19 cellular contexts compared by ENCODE assay signal in the genomic region with DNA sequence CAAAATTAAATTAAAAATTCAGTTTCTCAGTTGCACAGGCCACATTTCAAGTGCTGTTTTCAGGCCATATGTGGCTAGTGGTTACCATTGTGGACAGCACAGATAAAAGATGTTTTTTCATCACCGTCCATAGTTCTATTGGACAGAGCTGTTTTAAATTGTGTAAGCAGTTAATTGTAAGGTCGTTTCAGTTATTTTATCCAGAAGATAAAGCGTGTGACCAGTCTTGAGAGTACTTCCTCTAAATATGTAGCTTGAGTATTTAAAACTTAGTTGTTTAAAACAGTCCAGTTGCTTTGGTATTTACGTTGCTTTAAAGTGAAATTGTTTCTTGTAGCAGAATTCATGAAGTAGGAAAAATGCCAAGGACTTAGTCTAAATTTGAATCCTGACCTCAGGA.
A peak's percentile ranks its signal among the peaks of the same experiment; 100 is the strongest.
DNase-seq lines count a peak whose midpoint lies in the region; ATAC-seq, FAIRE-seq and TF ChIP-seq lines count a peak whose summit lies in the region.
"Had no signal": no experiment of that assay in that cellular context is flagged by ENCODE, and none has a peak within 500 bp of the region (broad histone marks: within the 10 kb centered on the region; RNA-seq: fewer than 3 reads in every experiment).

No MANE protein-coding gene starts in this region.

- H3K36me3 ChIP-seq in stomach smooth muscle (ENCODE audit: control insufficient read depth in 2 of 2, insufficient read depth in 2 of 2, low read length in 2 of 2) = no peaks in the 10 kb centered on the region
- H3K36me3 ChIP-seq in lower lobe of right lung = no peaks in the 10 kb centered on the region

- peak overlapping the region in 1 of 2 donors; percentile 10 for H3K9ac ChIP-seq in stomach smooth muscle (ENCODE audit: low read length in 2 of 2)

- CTCF ChIA-PET in activated CD8-positive, alpha-beta T cell treated with anti-CD3 and anti-CD28 coated beads, Interleukin-2, amount 10 ng/mL, durations not matched to agents 7 days and 5 days (lab: Charles Lee) = interaction anchor here (0.7 to 7.7 kb wide), 6 partner anchors 11 to 91 kb away, joined by 3 to 135 read pairs (median 4); no protein-coding TSS in a partner anchor

- H3K27ac ChIP-seq in stomach smooth muscle (ENCODE audit: low read length) (peak overlapping the region; percentile 0), lower lobe of right lung (no peak overlapping the region)

- H3K27me3 ChIP-seq in stomach smooth muscle (ENCODE audit: control insufficient read depth in 1 of 2, insufficient read depth in 2 of 2, low read length in 2 of 2) = no peaks in the 10 kb centered on the region
- H3K27me3 ChIP-seq in lower lobe of right lung (ENCODE audit: low read depth) = no peaks in the 10 kb centered on the region

- no peak for ATAC-seq in activated T-helper 17 cell treated with anti-CD3 and anti-CD28 coated beads, Interleukin-2, amount 50 U/mL, for 72 hours (replicated peaks)
- ATAC-seq in lower lobe of right lung = no peak
- ATAC-seq in activated CD8-positive, alpha-beta T cell treated with anti-CD3 and anti-CD28 coated beads, Interleukin-2, amount 10 ng/mL, durations not matched to agents 7 days and 5 days = no peak
- ATAC-seq: effector memory CD8-positive, alpha-beta T cell; PC-3 had no signal

- POLR2A ChIA-PET in activated CD8-positive, alpha-beta T cell treated with anti-CD3 and anti-CD28 coated beads, Interleukin-2, amount 10 ng/mL, durations not matched to agents 7 days and 5 days (lab: Charles Lee) = interaction anchor here (0.8 to 1.1 kb wide), 2 partner anchors 29 to 67 kb away, joined by 3 to 4 read pairs; a partner anchor contains a TSS

- FAIRE-seq in GM19239 (lab: Jason Lieb, UNC) = peak; percentile 78

- no peaks in the 10 kb centered on the region for H3K9me3 Mint-ChIP-seq in activated T-helper 17 cell treated with anti-CD3 and anti-CD28 coated beads, Interleukin-2, amount 50 U/mL, for 72 hours
- no peaks in the 10 kb centered on the region for H3K9me3 Mint-ChIP-seq in activated CD8-positive, alpha-beta T cell treated with anti-CD3 and anti-CD28 coated beads, Interleukin-2, amount 10 ng/mL, durations not matched to agents 7 days and 5 days (ENCODE audit: insufficient read depth)
- H3K9me3 Mint-ChIP-seq: activated naive CD8-positive, alpha-beta T cell treated with anti-CD3 and anti-CD28 coated beads for 36 hours; effector memory CD8-positive, alpha-beta T cell had no signal

- H3K4me3 ChIP-seq in stomach smooth muscle (ENCODE audit: low read length in 2 of 2) = no peak overlapping the region
- no peak overlapping the region for H3K4me3 ChIP-seq in lower lobe of right lung

- peak overlapping the region; percentile 11 for H3K4me3 Mint-ChIP-seq in activated T-helper 17 cell treated with anti-CD3 and anti-CD28 coated beads, Interleukin-2, amount 50 U/mL, for 72 hours
- no peak overlapping the region for H3K4me3 Mint-ChIP-seq in activated CD8-positive, alpha-beta T cell treated with anti-CD3 and anti-CD28 coated beads, Interleukin-2, amount 10 ng/mL, durations not matched to agents 7 days and 5 days
- H3K4me3 Mint-ChIP-seq: activated naive CD8-positive, alpha-beta T cell treated with anti-CD3 and anti-CD28 coated beads for 36 hours; effector memory CD8-positive, alpha-beta T cell had no signal

- peaks cover 4% of the 10 kb centered on the region for H3K36me3 Mint-ChIP-seq in activated T-helper 17 cell treated with anti-CD3 and anti-CD28 coated beads, Interleukin-2, amount 50 U/mL, for 72 hours (ENCODE audit: low read depth)
- peaks cover 2% of the 10 kb centered on the region for H3K36me3 Mint-ChIP-seq in activated CD8-positive, alpha-beta T cell treated with anti-CD3 and anti-CD28 coated beads, Interleukin-2, amount 10 ng/mL, durations not matched to agents 7 days and 5 days (ENCODE audit: low read depth)
- H3K36me3 Mint-ChIP-seq: activated naive CD8-positive, alpha-beta T cell treated with anti-CD3 and anti-CD28 coated beads for 36 hours had no signal

- H3K27me3 Mint-ChIP-seq in activated T-helper 17 cell treated with anti-CD3 and anti-CD28 coated beads, Interleukin-2, amount 50 U/mL, for 72 hours = no peaks in the 10 kb centered on the region
- H3K27me3 Mint-ChIP-seq in activated CD8-positive, alpha-beta T cell treated with anti-CD3 and anti-CD28 coated beads, Interleukin-2, amount 10 ng/mL, durations not matched to agents 7 days and 5 days (ENCODE audit: low read depth) = no peaks in the 10 kb centered on the region
- H3K27me3 Mint-ChIP-seq: activated naive CD8-positive, alpha-beta T cell treated with anti-CD3 and anti-CD28 coated beads for 36 hours; effector memory CD8-positive, alpha-beta T cell had no signal

- intact Hi-C loops in lower lobe of right lung (cut with DNase I) = no loop called here

- peaks cover 12% of the 10 kb centered on the region for H3K4me1 Mint-ChIP-seq in activated T-helper 17 cell treated with anti-CD3 and anti-CD28 coated beads, Interleukin-2, amount 50 U/mL, for 72 hours
- H3K4me1 Mint-ChIP-seq in activated CD8-positive, alpha-beta T cell treated with anti-CD3 and anti-CD28 coated beads, Interleukin-2, amount 10 ng/mL, durations not matched to agents 7 days and 5 days (ENCODE audit: low read depth) = peaks cover 41% of the 10 kb centered on the region

- no peak for TF ChIP-seq CTCF in lower lobe of right lung (IDR thresholded peaks at IDR 0.05)

- DNase-seq in GM19239 (ENCODE audit: insufficient read length, low spot score) (no peak), NOMO-1 treated with dmso at 0.1 percent for 144 hours (lab: John Stamatoyannopoulos, UW; ENCODE audit: unreplicated experiment) (peak; percentile 22), lower lobe of right lung (no peak)
- no peak for DNase-seq in activated CD8-positive, alpha-beta T cell treated with anti-CD3 and anti-CD28 coated beads, Interleukin-2, amount 10 ng/mL, durations not matched to agents 7 days and 5 days
- no peak for DNase-seq in activated naive CD4-positive, alpha-beta T cell treated with anti-CD3 and anti-CD28 coated beads, Interleukin-2, amount 50 U/mL, for 16 hours
- DNase-seq: activated naive CD8-positive, alpha-beta T cell treated with anti-CD3 and anti-CD28 coated beads for 36 hours; effector memory CD8-positive, alpha-beta T cell; EL; H7; head of caudate nucleus; NCI-H1048; NCI-H2029 treated with DMSO at 0.1 percent for 48 hours; NCI-H510A treated with DMSO at 0.1 percent for 48 hours; occipital lobe; PC-3; stimulated activated CD4-positive, alpha-beta T cell treated with anti-CD3 and anti-CD28 coated beads, Interleukin-15, amount 100 ng/mL, for 24 hours; T-helper 9 cell had no signal

- H3K4me1 ChIP-seq in stomach smooth muscle (ENCODE audit: control insufficient read depth, insufficient read depth, low read length) (no peaks in the 10 kb centered on the region), lower lobe of right lung (peaks cover 39% of the 10 kb centered on the region)

- H3K9me3 ChIP-seq in stomach smooth muscle (ENCODE audit: control insufficient read depth in 2 of 2, low read length in 2 of 2) (no peaks in the 10 kb centered on the region), lower lobe of right lung (no peaks in the 10 kb centered on the region)

- H3K27ac Mint-ChIP-seq in activated T-helper 17 cell treated with anti-CD3 and anti-CD28 coated beads, Interleukin-2, amount 50 U/mL, for 72 hours = no peak overlapping the region
- no peak overlapping the region for H3K27ac Mint-ChIP-seq in activated CD8-positive, alpha-beta T cell treated with anti-CD3 and anti-CD28 coated beads, Interleukin-2, amount 10 ng/mL, durations not matched to agents 7 days and 5 days
- H3K27ac Mint-ChIP-seq: activated naive CD8-positive, alpha-beta T cell treated with anti-CD3 and anti-CD28 coated beads for 36 hours had no signal
